In the genomic region with DNA sequence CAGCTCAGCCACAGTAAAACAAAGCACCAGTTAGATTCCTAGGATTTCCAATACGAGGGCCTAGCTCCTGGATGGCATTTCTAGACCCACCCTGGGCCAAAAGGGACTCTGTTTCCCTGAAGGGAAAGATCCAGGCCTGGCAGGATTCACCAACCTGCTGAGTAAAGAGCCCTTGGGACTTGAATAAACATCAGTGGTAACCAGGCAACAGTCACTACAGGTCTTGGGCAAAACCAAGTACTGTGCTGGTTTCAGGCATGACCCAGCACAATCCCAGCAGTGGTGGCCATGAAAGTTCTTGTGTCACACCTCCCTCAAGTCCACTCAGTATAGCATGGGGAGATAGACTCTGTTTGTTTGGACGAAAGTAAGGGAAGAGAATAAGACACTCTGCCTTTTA, we compare ENCODE assay signal across 22 cellular contexts. TPM values are rescaled to one million over a fixed set of nuclear protein-coding genes. Genes with fewer than 3 reads are reported as not detected.
DNase-seq lines count a peak whose midpoint lies in the region; ATAC-seq and TF ChIP-seq lines count a peak whose summit lies in the region.
"Had no signal": no experiment of that assay in that cellular context is flagged by ENCODE, and none has a peak within 500 bp of the region (broad histone marks: within the 10 kb centered on the region; RNA-seq: fewer than 3 reads in every experiment).

No MANE protein-coding gene starts in this region.

- no peak overlapping the region for H3K27ac ChIP-seq in osteoblast (ENCODE audit: low read depth, low read length)
- H3K27ac ChIP-seq: 22Rv1, ascending aorta, neural progenitor cell, psoas muscle, RWPE1 had no signal

- H3K4me3 ChIP-seq in choroid plexus epithelial cell (ENCODE audit: low read depth, low read length): no peak overlapping the region
- no peak overlapping the region for H3K4me3 ChIP-seq in osteoblast (ENCODE audit: insufficient read depth, low read length)
- H3K4me3 ChIP-seq: ascending aorta, neural progenitor cell, psoas muscle, smooth muscle cell had no signal

- peak; percentile 43 for ATAC-seq in HG03280 (IDR thresholded peaks at IDR 0.05; ENCODE audit: unreplicated experiment)
- no peak for ATAC-seq in GM19455 (IDR thresholded peaks at IDR 0.05; ENCODE audit: unreplicated experiment)
- ATAC-seq: activated naive CD4-positive, alpha-beta T cell treated with anti-CD3 and anti-CD28 coated beads, Interleukin-2, amount 50 U/mL, for 72 hours; CD8-positive, alpha-beta T cell; left lobe of liver; psoas muscle; stimulated activated naive CD8-positive, alpha-beta T cell treated with anti-CD3 and anti-CD28 coated beads, Interleukin-15, Interleukin-2, amounts not matched to agents 100 U/mL and 50 U/mL, for 24 hours had no signal

- H2AFZ ChIP-seq in osteoblast (ENCODE audit: low read length): no peak overlapping the region

- H3K36me3 ChIP-seq in osteoblast (ENCODE audit: insufficient read depth, low read length): no peaks in the 10 kb centered on the region
- H3K36me3 ChIP-seq: ascending aorta, neural progenitor cell had no signal

- in situ Hi-C loops in GM13976 (cut with MboI; ENCODE audit: low sequenced_read_pairs, unreplicated experiment): no loop called here

- no peak overlapping the region for H3K4me2 ChIP-seq in osteoblast (ENCODE audit: insufficient read depth, low read length)
- H3K4me2 ChIP-seq: neural progenitor cell, smooth muscle cell had no signal

- H3K4me1 ChIP-seq in osteoblast (ENCODE audit: insufficient read depth, low read length): no peaks in the 10 kb centered on the region
- H3K4me1 ChIP-seq: ascending aorta, neural progenitor cell, psoas muscle had no signal

- DNase-seq in DMS 273 (lab: John Stamatoyannopoulos, UW; ENCODE audit: unreplicated experiment) (peak; percentile 15), DMS 273 treated with DMSO at 0.1 percent for 48 hours (lab: John Stamatoyannopoulos, UW) (no peak), choroid plexus epithelial cell (ENCODE audit: low read depth) (peak; percentile 6), osteoblast (ENCODE audit: insufficient read length, low spot score, missing footprints) (peak; percentile 13), GM13976 (ENCODE audit: low spot score) (no peak), dedifferentiated amniotic fluid mesenchymal stem cell (ENCODE audit: extremely low spot score) (no peak)
- DNase-seq: CD8-positive, alpha-beta T cell; DND-41; glutamatergic neuron; NCI-H1930; psoas muscle; stimulated activated CD4-positive, alpha-beta T cell treated with anti-CD3 and anti-CD28 coated beads, Interleukin-2, amount 100 ng/mL, for 48 hours; stimulated activated naive CD8-positive, alpha-beta T cell treated with anti-CD3 and anti-CD28 coated beads, Interleukin-15, Interleukin-2, amounts not matched to agents 100 U/mL and 50 U/mL, for 24 hours had no signal

- H3K27me3 ChIP-seq in osteoblast (ENCODE audit: insufficient read depth, low read length): peaks cover 1% of the 10 kb centered on the region
- H3K27me3 ChIP-seq: ascending aorta, neural progenitor cell had no signal

- H3K9me3 ChIP-seq in osteoblast (ENCODE audit: low read depth, low read length): no peaks in the 10 kb centered on the region
- H3K9me3 ChIP-seq: ascending aorta, psoas muscle had no signal

- H4K20me1 ChIP-seq in osteoblast (ENCODE audit: insufficient read depth, low read length): no peaks in the 10 kb centered on the region

- H3K79me2 ChIP-seq in osteoblast (ENCODE audit: insufficient read depth, low read length): no peaks in the 10 kb centered on the region

- TF ChIP-seq CTCF in choroid plexus epithelial cell (conservative IDR thresholded peaks at IDR 0.05; ENCODE audit: low read depth, low read length): no peak
- TF ChIP-seq CTCF in osteoblast (IDR thresholded peaks at IDR 0.05; ENCODE audit: extremely low read depth, low read depth, low read length): no peak
- TF ChIP-seq CTCF in GM13976 (IDR thresholded peaks at IDR 0.05; ENCODE audit: borderline replicate concordance, control extremely low read depth, extremely low read depth, insufficient read depth, missing control alignments): no peak

RNA-seq across cellular contexts. Expression of gene STARD3NL, which starts 31.0 kb away (rescaled TPM):
- 60.4 and 63.3 TPM in 2 replicates for total RNA-seq in osteoblast

Comparison
In these comparisons a context has a peak if more than half of its experiments do, and no peak if none do; other contexts are left out.
1. DNase-seq: peak in DMS 273 (single experiment), choroid plexus epithelial cell (single experiment) and osteoblast (single experiment); none in DMS 273 treated with DMSO at 0.1 percent for 48 hours (single experiment), GM13976 (single experiment) and dedifferentiated amniotic fluid mesenchymal stem cell (single experiment).